Comparison of ENCODE assay signal across 15 cellular contexts in the genomic region with DNA sequence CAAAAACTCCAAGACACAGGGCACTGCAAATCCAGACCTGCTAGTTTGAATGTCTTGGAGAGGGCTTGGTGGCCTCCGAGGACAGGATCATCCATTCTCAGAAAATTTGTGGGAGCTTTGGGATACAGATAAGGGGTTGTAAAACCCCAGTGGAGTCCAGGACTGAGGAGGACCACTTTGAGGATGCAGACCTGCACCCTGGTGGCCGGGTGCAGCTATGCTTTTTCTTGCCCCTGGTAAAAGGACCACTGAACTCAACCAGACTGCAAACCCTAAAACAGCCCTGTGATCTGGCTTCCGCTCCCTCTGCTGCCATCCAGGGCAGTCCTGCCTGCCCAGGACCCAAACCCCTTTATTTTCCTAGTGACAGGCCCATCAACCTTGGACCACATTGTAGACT.
DNase-seq lines count a peak whose midpoint lies in the region; ATAC-seq and TF ChIP-seq lines count a peak whose summit lies in the region.
"Had no signal": no experiment of that assay in that cellular context is flagged by ENCODE, and none has a peak within 500 bp of the region (broad histone marks: within the 10 kb centered on the region; RNA-seq: fewer than 3 reads in every experiment).

No MANE protein-coding gene starts in this region.

- H3K4me2 ChIP-seq in HCT116 (ENCODE audit: low read length), result no peak overlapping the region

- H3K9ac ChIP-seq in HCT116 (ENCODE audit: low read length), result no peak overlapping the region

- DNase-seq in D341Med (ENCODE audit: low spot score) (peak; percentile 42), HCT116 (ENCODE audit: low read depth, low spot score) (no peak), WERI-Rb-1 (peak; percentile 16), iris pigment epithelial cell (ENCODE audit: low read depth) (peak; percentile 47), amygdala (lab: John Stamatoyannopoulos, UW) (no peak), COLO829 (ENCODE audit: low spot score) (no peak), NCI-H128 (lab: John Stamatoyannopoulos, UW; ENCODE audit: unreplicated experiment) (no peak)
- DNase-seq: activated CD4-positive, alpha-beta T cell treated with anti-CD3 and anti-CD28 coated beads, Interleukin-2, amount 10 ng/mL, durations not matched to agents 24 days and 14 days; activated naive CD4-positive, alpha-beta T cell; effector memory CD4-positive, alpha-beta T cell; GF-D8; NCI-H146; Right ventricle myocardium superior; stimulated activated naive CD8-positive, alpha-beta T cell treated with anti-CD3 and anti-CD28 coated beads, Interleukin-15, Interleukin-2, amounts not matched to agents 100 U/mL and 50 U/mL, for 24 hours had no signal

- CTCF ChIA-PET in HCT116 (lab: Charles Lee), result interaction anchor here (0.8 to 4.6 kb wide), 4 partner anchors 10 to 517 kb away, joined by 3 to 25 read pairs (median 7); a partner anchor contains a TSS

- H3K4me1 ChIP-seq in HCT116 (ENCODE audit: control insufficient read depth in 1 of 2, insufficient read depth in 2 of 2, low read length in 2 of 2), result no peaks in the 10 kb centered on the region

- H4K20me1 ChIP-seq in HCT116 (ENCODE audit: insufficient read depth), result no peaks in the 10 kb centered on the region

- H3K27me3 ChIP-seq in HCT116 (ENCODE audit: insufficient read depth, low read length) (no peaks in the 10 kb centered on the region), WERI-Rb-1 (ENCODE audit: insufficient read depth, low read depth, severe bottlenecking) (no peaks in the 10 kb centered on the region)

- H3K4me3 ChIP-seq in HCT116 (replicated peaks in 1 of 2; ENCODE audit: low read depth in 1 of 2, low read length in 2 of 2) (no peak overlapping the region), WERI-Rb-1 (ENCODE audit: low read depth, low read length) (no peak overlapping the region)

- intact Hi-C loops in HCT116 (cut with micrococcal nuclease), result no loop called here

- BruUV-seq in HCT116 (replicated peaks; lab: Mats Ljungman, UMichigan), result no TSS peak

- TF ChIP-seq RAD21 in HCT116 (IDR thresholded peaks at IDR 0.05; ENCODE audit: low read depth), result peak; percentile 48

- RAD21 ChIA-PET in HCT116 (lab: Charles Lee; ENCODE audit: low non-redundant PET in 1 of 2, low total read pairs in 2 of 2, uncharacterized antibody in 2 of 2, unreplicated experiment in 2 of 2), result interaction anchor here in 1 of 2 experiments (1.4 kb wide), 1 partner anchor 518 kb away, joined by 3 read pairs; no protein-coding TSS in a partner anchor

- POLR2A ChIA-PET in HCT116 (lab: Charles Lee), result no interaction called here

- H3K9me3 ChIP-seq in HCT116 (ENCODE audit: control insufficient read depth in 1 of 2, insufficient read depth in 1 of 2, low read depth in 1 of 2, low read length in 2 of 2) (no peaks in the 10 kb centered on the region), WERI-Rb-1 (ENCODE audit: severe bottlenecking) (no peaks in the 10 kb centered on the region)

- TF ChIP-seq POLR2A in HCT116 (IDR thresholded peaks at IDR 0.05; ENCODE audit: borderline replicate concordance, extremely low read depth, insufficient read depth, insufficient read length), result no peak

- H3K27ac ChIP-seq in HCT116 (ENCODE audit: low read depth, low read length), result no peak overlapping the region
- no peak overlapping the region for H3K27ac ChIP-seq in WERI-Rb-1

- TF ChIP-seq CTCF in HCT116 (IDR thresholded peaks at IDR 0.05 in 2 of 3, conservative IDR thresholded peaks at IDR 0.05 in 1 of 3; ENCODE audit: borderline replicate concordance in 1 of 3, insufficient read depth in 1 of 3, low read depth in 2 of 3, low read length in 2 of 3) (peak; percentile 18 to 62 (median 62); a peak in 5 of 6 replicates), WERI-Rb-1 (IDR thresholded peaks at IDR 0.05; ENCODE audit: low read depth, low read length) (peak; percentile 71)

- H3K79me2 ChIP-seq in HCT116 (ENCODE audit: insufficient read depth, low read length), result no peaks in the 10 kb centered on the region

- no peak overlapping the region for H2AFZ ChIP-seq in HCT116 (ENCODE audit: low read depth, low read length, poor library complexity, severe bottlenecking)

- no peaks in the 10 kb centered on the region for H3K9me2 ChIP-seq in HCT116 (ENCODE audit: insufficient read depth)

- ATAC-seq in HCT116 (peak; percentile 79), HG03469 (IDR thresholded peaks at IDR 0.05; ENCODE audit: unreplicated experiment) (no peak)
- ATAC-seq: stimulated activated naive CD8-positive, alpha-beta T cell treated with anti-CD3 and anti-CD28 coated beads, Interleukin-15, Interleukin-2, amounts not matched to agents 100 U/mL and 50 U/mL, for 24 hours had no signal

- H3K36me3 ChIP-seq in HCT116 (ENCODE audit: control insufficient read depth in 1 of 2, insufficient read depth in 2 of 2, low read length in 2 of 2) (no peaks in the 10 kb centered on the region), WERI-Rb-1 (no peaks in the 10 kb centered on the region)

TF ChIP-seq in HCT116, 20 proteins besides CTCF, POLR2A, EP300 and RAD21:
- TF ChIP-seq JUND (IDR thresholded peaks at IDR 0.05) (no peak), EGR1 (IDR thresholded peaks at IDR 0.05; ENCODE audit: low read depth) (no peak), SIN3A (IDR thresholded peaks at IDR 0.05; ENCODE audit: low read depth) (no peak), SP1 (IDR thresholded peaks at IDR 0.05; ENCODE audit: low read depth) (no peak), SRF (IDR thresholded peaks at IDR 0.05; ENCODE audit: low read depth) (no peak), FOSL1 (IDR thresholded peaks at IDR 0.05; ENCODE audit: low read depth) (no peak), CEBPB (IDR thresholded peaks at IDR 0.05; ENCODE audit: low read depth) (no peak), ELF1 (IDR thresholded peaks at IDR 0.05; ENCODE audit: borderline replicate concordance, low read depth) (no peak), YY1 (IDR thresholded peaks at IDR 0.05; ENCODE audit: extremely low read depth, insufficient replicate concordance, low read depth, low read length) (no peak), EZH2 (IDR thresholded peaks at IDR 0.05) (no peak)
- TF ChIP-seq, protein P1, sequence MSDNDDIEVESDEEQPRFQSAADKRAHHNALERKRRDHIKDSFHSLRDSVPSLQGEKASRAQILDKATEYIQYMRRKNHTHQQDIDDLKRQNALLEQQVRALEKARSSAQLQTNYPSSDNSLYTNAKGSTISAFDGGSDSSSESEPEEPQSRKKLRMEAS (IDR thresholded peaks at IDR 0.05), result no peak

Comparison
In these comparisons a context has a peak if more than half of its experiments do, and no peak if none do; other contexts are left out.
1. DNase-seq: peak in D341Med (single experiment), WERI-Rb-1 (single experiment) and iris pigment epithelial cell (single experiment); none in HCT116 (single experiment), amygdala (0 of 56), COLO829 (single experiment) and NCI-H128 (single experiment).